17 cellular contexts compared by ENCODE assay signal in genomic region chr2:118853129-118853640, GRCh38. TPM values are rescaled to one million over a fixed set of nuclear protein-coding genes. Genes with fewer than 3 reads are reported as not detected.
DNase-seq lines count a peak whose midpoint lies in the region; TF ChIP-seq lines count a peak whose summit lies in the region.
"Had no signal": no experiment of that assay in that cellular context is flagged by ENCODE, and none has a peak within 500 bp of the region (broad histone marks: within the 10 kb centered on the region; RNA-seq: fewer than 3 reads in every experiment).

No MANE protein-coding gene starts in this region.

- H3K4me2 ChIP-seq in trophoblast cell (ENCODE audit: low read length): peak overlapping the region; percentile 36

- H3K9ac ChIP-seq in HUES64 (ENCODE audit: low read depth, low read length) (no peak overlapping the region), trophoblast cell (ENCODE audit: low read length) (no peak overlapping the region)

- DNase-seq in activated CD4-positive, alpha-beta T cell treated with anti-CD3 and anti-CD28 coated beads, Interleukin-2, amount 10 ng/mL, durations not matched to agents 24 days and 14 days: no peak
- DNase-seq in activated CD4-positive, alpha-beta T cell treated with anti-CD3 and anti-CD28 coated beads for 4 hours: no peak
- DNase-seq in fibroblast of mammary gland (ENCODE audit: low read depth) (no peak), trophoblast cell (no peak), globus pallidus (ENCODE audit: low spot score) (no peak), HPDE6-E6E7 (ENCODE audit: extremely low spot score) (no peak), A172 (ENCODE audit: low spot score) (no peak)
- DNase-seq: activated CD4-positive, alpha-beta T cell treated with anti-CD3 and anti-CD28 coated beads, Interleukin-2, amount 50 U/mL, for 1 hour; amniotic stem cell; CD4-positive, alpha-beta T cell; NCI-H774; stimulated activated naive CD4-positive, alpha-beta T cell treated with Interleukin-2 at 50 U/mL for 16 hours; transverse colon had no signal

- H3K9me3 ChIP-seq in HUES64 (ENCODE audit: insufficient read depth, low read depth, low read length): no peaks in the 10 kb centered on the region
- peaks cover 4% of the 10 kb centered on the region for H3K9me3 ChIP-seq in trophoblast cell (ENCODE audit: insufficient read depth, low read depth, low read length)
- H3K9me3 ChIP-seq: HAP-1, transverse colon had no signal

- no peak for TF ChIP-seq CTCF in fibroblast of mammary gland (conservative IDR thresholded peaks at IDR 0.05; ENCODE audit: control insufficient read depth, insufficient read depth, low read depth, low read length)

- H3K27me3 ChIP-seq in HUES64 (ENCODE audit: insufficient read depth, low read length): peaks cover 100% of the 10 kb centered on the region
- peaks cover 88% of the 10 kb centered on the region for H3K27me3 ChIP-seq in trophoblast cell (ENCODE audit: insufficient read depth, low read length)

- H3K36me3 Mint-ChIP-seq in activated CD4-positive, alpha-beta T cell treated with anti-CD3 and anti-CD28 coated beads, Interleukin-2, amount 10 ng/mL, durations not matched to agents 24 days and 14 days (ENCODE audit: low read depth): peaks cover 5% of the 10 kb centered on the region

- H2BK12ac ChIP-seq in trophoblast cell (ENCODE audit: low read length): no peak overlapping the region

- 2% methylated on average over 25 of the region's 25 CpGs for WGBS in HUES64
- WGBS in trophoblast cell (ENCODE audit: extremely low coverage, insufficient coverage, insufficient read length): no CpG with 5 or more reads among the region's 25 CpGs

- no peak overlapping the region for H3K4me3 Mint-ChIP-seq in activated CD4-positive, alpha-beta T cell treated with anti-CD3 and anti-CD28 coated beads, Interleukin-2, amount 10 ng/mL, durations not matched to agents 24 days and 14 days
- H3K4me3 Mint-ChIP-seq: CD4-positive, alpha-beta T cell had no signal

- H3K4me3 ChIP-seq in HUES64 (ENCODE audit: low read length) (peak overlapping the region; percentile 28), fibroblast of mammary gland (ENCODE audit: control insufficient read depth, low read depth, low read length) (peak overlapping the region; percentile 39), trophoblast cell (ENCODE audit: low read depth, low read length) (peak overlapping the region; percentile 16)
- H3K4me3 ChIP-seq: HAP-1, transverse colon had no signal

- H3K27ac ChIP-seq in HUES64 (ENCODE audit: low read depth, low read length) (no peak overlapping the region), trophoblast cell (ENCODE audit: low read depth, low read length) (no peak overlapping the region)
- H3K27ac ChIP-seq: transverse colon had no signal

- H3K9me3 Mint-ChIP-seq in activated CD4-positive, alpha-beta T cell treated with anti-CD3 and anti-CD28 coated beads, Interleukin-2, amount 10 ng/mL, durations not matched to agents 24 days and 14 days: no peaks in the 10 kb centered on the region
- H3K9me3 Mint-ChIP-seq: CD4-positive, alpha-beta T cell had no signal

- peaks cover 9% of the 10 kb centered on the region for H3K4me1 Mint-ChIP-seq in activated CD4-positive, alpha-beta T cell treated with anti-CD3 and anti-CD28 coated beads, Interleukin-2, amount 10 ng/mL, durations not matched to agents 24 days and 14 days

- H4K91ac ChIP-seq in trophoblast cell (ENCODE audit: low read depth, low read length): no peak overlapping the region

- peak overlapping the region; percentile 26 for H3K27ac Mint-ChIP-seq in activated CD4-positive, alpha-beta T cell treated with anti-CD3 and anti-CD28 coated beads, Interleukin-2, amount 10 ng/mL, durations not matched to agents 24 days and 14 days
- H3K27ac Mint-ChIP-seq: CD4-positive, alpha-beta T cell had no signal

- H3K18ac ChIP-seq in trophoblast cell (ENCODE audit: low read length): no peak overlapping the region

- no peaks in the 10 kb centered on the region for H3K79me2 ChIP-seq in trophoblast cell (ENCODE audit: control insufficient read depth, insufficient read depth, low read length, poor library complexity)

- no peak overlapping the region for H3K23ac ChIP-seq in trophoblast cell (ENCODE audit: low read length)

- H4K12ac ChIP-seq in trophoblast cell (ENCODE audit: low read depth, low read length): no peak overlapping the region

- H3K79me1 ChIP-seq in trophoblast cell (ENCODE audit: low read length): peaks cover 5% of the 10 kb centered on the region

- no peak overlapping the region for H3K4ac ChIP-seq in trophoblast cell (ENCODE audit: low read depth, low read length)

- H2AFZ ChIP-seq in trophoblast cell (ENCODE audit: insufficient read depth, low read length, poor library complexity): peak overlapping the region; percentile 13

- no peak overlapping the region for H3K14ac ChIP-seq in trophoblast cell (ENCODE audit: low read length)

- H3K36me3 ChIP-seq in HUES64 (ENCODE audit: insufficient read depth, low read length): no peaks in the 10 kb centered on the region
- H3K36me3 ChIP-seq in trophoblast cell (ENCODE audit: control insufficient read depth in 1 of 2, insufficient read depth in 2 of 2, low read length in 2 of 2): no peaks in the 10 kb centered on the region
- H3K36me3 ChIP-seq: HAP-1, transverse colon had no signal

- no peak overlapping the region for H4K8ac ChIP-seq in trophoblast cell (ENCODE audit: low read depth, low read length)

- peaks cover 80% of the 10 kb centered on the region for H3K27me3 Mint-ChIP-seq in activated CD4-positive, alpha-beta T cell treated with anti-CD3 and anti-CD28 coated beads, Interleukin-2, amount 10 ng/mL, durations not matched to agents 24 days and 14 days

- no peak overlapping the region for H2BK5ac ChIP-seq in trophoblast cell (ENCODE audit: low read depth, low read length, poor library complexity)

- H3K4me1 ChIP-seq in HUES64 (ENCODE audit: insufficient read depth, low read length) (peaks cover 40% of the 10 kb centered on the region), trophoblast cell (ENCODE audit: control insufficient read depth in 1 of 2, insufficient read depth in 2 of 2, low read length in 2 of 2) (peaks cover 14% of the 10 kb centered on the region in 2 experiments)
- H3K4me1 ChIP-seq: HAP-1 had no signal

- intact Hi-C loops in activated CD4-positive, alpha-beta T cell treated with anti-CD3 and anti-CD28 coated beads, Interleukin-2, amount 10 ng/mL, durations not matched to agents 24 days and 14 days (cut with micrococcal nuclease): loop anchor here (10.0 kb wide), 1 partner anchor 302 kb away; the partner anchor contains the start of gene C1QL2

- no peak overlapping the region for H2BK120ac ChIP-seq in trophoblast cell (ENCODE audit: insufficient read depth, low read length, poor library complexity)

- H2AK5ac ChIP-seq in trophoblast cell (ENCODE audit: low read length): no peak overlapping the region

RNA-seq across cellular contexts. Expression of gene EN1, which starts 5.7 kb away (rescaled TPM):
- total RNA-seq in activated CD4-positive, alpha-beta T cell treated with anti-CD3 and anti-CD28 coated beads, Interleukin-2, amount 10 ng/mL, durations not matched to agents 24 days and 14 days: not detected in 2 replicates
- polyA plus RNA-seq in HUES64 (2013, experiment 1 of 2): 0.35 TPM
- polyA plus RNA-seq in HUES64 (2013, experiment 2 of 2): 0.25 TPM
- 6.0 and 6.5 TPM in 2 replicates for polyA plus RNA-seq in trophoblast cell (2013)
- total RNA-seq in A172 (2014; rRNA removed; shearing (Covaris generic)): 1.0 and 2.0 TPM in 2 replicates
- total RNA-seq: CD4-positive, alpha-beta T cell; left lobe of liver; pulmonary artery endothelial cell; transverse colon had no signal
